ENCODE assay signal across 17 cellular contexts in the genomic region with DNA sequence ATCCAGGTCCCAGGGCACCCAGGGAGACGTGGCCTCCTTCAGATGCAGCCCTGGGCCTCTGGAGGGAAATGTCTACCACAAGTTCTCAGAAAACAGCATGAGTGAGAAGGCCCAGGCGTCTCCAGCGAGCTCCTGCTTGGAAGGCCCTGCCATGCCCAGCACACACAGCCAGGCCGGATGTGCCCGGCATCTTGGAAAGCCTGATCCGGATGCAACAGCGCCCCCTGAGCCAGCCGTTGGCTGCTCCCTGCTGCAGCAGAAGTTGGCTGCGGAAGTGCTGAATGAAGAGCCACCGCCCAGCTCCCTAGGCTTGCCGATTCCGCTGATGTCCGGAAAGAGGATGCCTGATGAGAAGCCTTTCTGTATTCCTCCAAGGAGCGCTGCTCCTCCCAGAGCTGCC. TPM values are rescaled to one million over a fixed set of nuclear protein-coding genes. Genes with fewer than 3 reads are reported as not detected.
DNase-seq lines count a peak whose midpoint lies in the region; FAIRE-seq and TF ChIP-seq lines count a peak whose summit lies in the region.
"Had no signal": no experiment of that assay in that cellular context is flagged by ENCODE, and none has a peak within 500 bp of the region (broad histone marks: within the 10 kb centered on the region; RNA-seq: fewer than 3 reads in every experiment).

No MANE protein-coding gene starts in this region.

- intact Hi-C loops in testis (cut with DNase I; ENCODE audit: low total_unique reads) = no loop called here

- WGBS in H1 (ENCODE audit: extremely low coverage in 1 of 2, insufficient coverage in 1 of 2, insufficient read length in 1 of 2, insufficient replicate concordance in 2 of 2, low coverage in 1 of 2, low lambda C conversion rate in 2 of 2, missing lambda C conversion rate in 1 of 2), 2 experiments = 85% methylated on average over 14 of the region's 14 CpGs; no CpG with 5 or more reads in 1 of the 2 experiments
- WGBS in testis, 2 donors = 68 to 76% methylated on average over 4 to 14 of the region's 14 CpGs

- H3K79me2 ChIP-seq in H1 (ENCODE audit: control insufficient read depth in 1 of 2, insufficient read depth in 2 of 2, low read length in 2 of 2) = no peaks in the 10 kb centered on the region

- H3K9me3 ChIP-seq in H1 (ENCODE audit: insufficient read depth in 2 of 2, low read depth in 1 of 2, low read length in 1 of 2) = peaks cover 7 to 40% of the 10 kb centered on the region in 2 experiments; a peak in 2 of 4 replicates
- H3K9me3 ChIP-seq in testis = no peaks in the 10 kb centered on the region

- no peak overlapping the region for H3K18ac ChIP-seq in H1 (ENCODE audit: extremely low read depth, low read length)

- H2BK15ac ChIP-seq in H1 (ENCODE audit: low read length) = no peak overlapping the region

- TF ChIP-seq RAD21 in H1 (IDR thresholded peaks at IDR 0.05 in 1 of 2, conservative IDR thresholded peaks at IDR 0.05 in 1 of 2; ENCODE audit: low read depth in 2 of 2, low read length in 2 of 2) = peak; percentile 52 to 68

- no peak overlapping the region for H3K23ac ChIP-seq in H1 (ENCODE audit: insufficient read length)

- no peak overlapping the region for H2AK5ac ChIP-seq in H1 (ENCODE audit: low read depth, low read length)

- H4K20me1 ChIP-seq in H1 (replicated peaks in 1 of 2; ENCODE audit: control insufficient read depth in 1 of 2, insufficient read depth in 2 of 2, low read length in 2 of 2) = no peaks in the 10 kb centered on the region

- H3K27ac ChIP-seq in H1 (ENCODE audit: low read depth, low read length) = no peak overlapping the region
- no peak overlapping the region for H3K27ac ChIP-seq in testis

- no peak overlapping the region for H3K9ac ChIP-seq in H1 (replicated peaks in 1 of 4; ENCODE audit: extremely low read depth in 1 of 4, low read depth in 3 of 4, low read length in 3 of 4)

- TF ChIP-seq CTCF in H1 (IDR thresholded peaks at IDR 0.05; ENCODE audit: control extremely low read depth in 1 of 3, insufficient read depth in 1 of 3, low read depth in 1 of 3, low read length in 3 of 3) (peak; percentile 51 to 65 (median 60)), testis (IDR thresholded peaks at IDR 0.05) (no peak)

- no peak overlapping the region for H2BK120ac ChIP-seq in H1 (replicated peaks; ENCODE audit: low read depth, low read length)

- no peak overlapping the region for H4K91ac ChIP-seq in H1 (replicated peaks; ENCODE audit: insufficient read length, low read length)

- H3K4me3 ChIP-seq in H1 (ENCODE audit: extremely low read depth in 1 of 4, insufficient read depth in 2 of 4, low read depth in 3 of 4, low read length in 4 of 4) (no peak overlapping the region), testis (peak overlapping the region; percentile 47 to 56)

- no peaks in the 10 kb centered on the region for H3K27me3 ChIP-seq in H1 (replicated peaks in 1 of 4; ENCODE audit: control insufficient read depth in 3 of 4, extremely low read depth in 1 of 4, insufficient read depth in 3 of 4, low read length in 3 of 4)
- no peaks in the 10 kb centered on the region for H3K27me3 ChIP-seq in testis

- H2AFZ ChIP-seq in H1 (ENCODE audit: low read length) = no peak overlapping the region

- peak; percentile 1 for DNase-seq in NCI-H748 (lab: John Stamatoyannopoulos, UW; ENCODE audit: unreplicated experiment)
- DNase-seq in NCI-H748 treated with DMSO at 0.1 percent for 48 hours (lab: John Stamatoyannopoulos, UW) = no peak
- peak; percentile 13 for DNase-seq in HT1080 (ENCODE audit: low read depth)
- DNase-seq in H1 (ENCODE audit: low read depth in 1 of 2, low spot score in 2 of 2) = peak in 1 of 2 experiments; percentile 75
- peak; percentile 63 for DNase-seq in testis
- DNase-seq in A172 (ENCODE audit: low spot score) = no peak
- no peak for DNase-seq in UCSD-AML1 (lab: John Stamatoyannopoulos, UW; ENCODE audit: unreplicated experiment)
- no peak for DNase-seq in islet precursor cell
- DNase-seq: DMS153, KG1, NCI-H146, NCI-H2081, NCI-H2227 treated with DMSO at 0.1 percent for 48 hours, NCI-H524 had no signal

- no peak for TF ChIP-seq EP300 in H1 (IDR thresholded peaks at IDR 0.05; ENCODE audit: borderline replicate concordance in 1 of 2, low read depth in 2 of 2, low read length in 2 of 2)

- no peak for TF ChIP-seq POLR2A in H1 (IDR thresholded peaks at IDR 0.05; ENCODE audit: control extremely low read depth in 1 of 2, low read depth in 2 of 2, low read length in 2 of 2)
- no peak for TF ChIP-seq POLR2A in testis (IDR thresholded peaks at IDR 0.05)

- H4K8ac ChIP-seq in H1 (ENCODE audit: extremely low read depth, insufficient read depth, low read length) = peak overlapping the region; percentile 31; the same call in 1 of the 2 replicates

- H4K5ac ChIP-seq in H1 (ENCODE audit: insufficient read length, low read depth, low read length) = no peak overlapping the region

- no peak overlapping the region for H3K4ac ChIP-seq in H1 (replicated peaks; ENCODE audit: insufficient read length, low read depth, low read length)

- H2BK20ac ChIP-seq in H1 (ENCODE audit: low read length) = no peak overlapping the region

- H3K4me1 ChIP-seq in H1 (replicated peaks in 1 of 4; ENCODE audit: control insufficient read depth in 3 of 4, insufficient read depth in 4 of 4, low read length in 3 of 4) (no peaks in the 10 kb centered on the region), testis (no peaks in the 10 kb centered on the region)

- CTCF ChIA-PET in H1 (lab: Charles Lee; ENCODE audit: partially characterized antibody) = interaction anchor here (0.6 to 1.4 kb wide), 10 partner anchors 8 to 177 kb away, joined by 3 to 5 read pairs (median 3); no protein-coding TSS in a partner anchor

- POLR2A ChIA-PET in H1 (lab: Charles Lee; ENCODE audit: partially characterized antibody) = no interaction called here

- H2BK5ac ChIP-seq in H1 (ENCODE audit: low read depth, low read length) = no peak overlapping the region

- H2BK12ac ChIP-seq in H1 (ENCODE audit: low read depth, low read length) = no peak overlapping the region

- no peaks in the 10 kb centered on the region for H3K23me2 ChIP-seq in H1 (ENCODE audit: low read depth, low read length)

- H3K36me3 ChIP-seq in H1 (ENCODE audit: control insufficient read depth in 2 of 4, insufficient read depth in 4 of 4, low read length in 3 of 4) (no peaks in the 10 kb centered on the region), testis (ENCODE audit: low read depth, missing control alignments) (no peaks in the 10 kb centered on the region)

- H3K79me1 ChIP-seq in H1 (ENCODE audit: low read depth, low read length) = no peaks in the 10 kb centered on the region

- no peak for FAIRE-seq in H1 (lab: Jason Lieb, UNC)

- no peak overlapping the region for H3K4me2 ChIP-seq in H1 (ENCODE audit: insufficient read depth in 1 of 2, low read depth in 2 of 2, low read length in 2 of 2)

- no peak overlapping the region for H3K56ac ChIP-seq in H1 (replicated peaks; ENCODE audit: insufficient read length, low read depth, low read length)

- H3K14ac ChIP-seq in H1 (ENCODE audit: insufficient read length) = no peak overlapping the region

TF ChIP-seq in H1, 55 proteins besides CTCF, POLR2A, EP300 and RAD21:
- TF ChIP-seq HDAC2 (IDR thresholded peaks at IDR 0.05; ENCODE audit: borderline replicate concordance in 1 of 2, low read depth in 2 of 2, low read length in 2 of 2) = no peak
- TF ChIP-seq, protein P1, sequence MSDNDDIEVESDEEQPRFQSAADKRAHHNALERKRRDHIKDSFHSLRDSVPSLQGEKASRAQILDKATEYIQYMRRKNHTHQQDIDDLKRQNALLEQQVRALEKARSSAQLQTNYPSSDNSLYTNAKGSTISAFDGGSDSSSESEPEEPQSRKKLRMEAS (IDR thresholded peaks at IDR 0.05) = 0 out of 2 replicates have a peak, but pooled peaks have one; percentile 14

RNA-seq across cellular contexts. Expression of a gene that starts 0.9 kb away (rescaled TPM):
- total RNA-seq in HT1080 (2014; rRNA removed; shearing (Covaris generic)) = not detected in 2 replicates
- polyA plus RNA-seq in HT1080 (2015; cell fraction: cytosol; rRNA removed) = not detected in 2 replicates
- polyA plus RNA-seq in HT1080 (2015; cell fraction: nucleus; rRNA removed) = 0.05 TPM in 1 of 2 replicates, not detected in the other
- total RNA-seq in H1 (2021; fragmentation: NEBNext Ultra II Directional; extraction: Animal tissue kit (Norgen Biotek cat#: 25700)) = 0.07 TPM in 1 of 2 replicates, not detected in the other
- polyA plus RNA-seq in H1 (2011; rRNA removed) (0.06 and 0.08 TPM in 2 replicates), testis (ENCODE audit: insufficient read depth, low read depth, low replicate concordance) (5.3 TPM)
- polyA plus RNA-seq in H1 (2011; cell fraction: cytosol; rRNA removed) = 0.09 TPM
- polyA plus RNA-seq in H1 (2011; cell fraction: nucleus; rRNA removed) = 0.44 TPM
- polyA plus RNA-seq in H1 (2012, experiment 1 of 2) = 0.11 to 0.19 TPM (median 0.15 TPM) in 4 replicates
- polyA plus RNA-seq in H1 (2012, experiment 2 of 2) = not detected
- 0.06 TPM for polyA plus RNA-seq in H1 (2013, experiment 1 of 2)
- polyA plus RNA-seq in H1 (2013, experiment 2 of 2) = 0.04 TPM
- polyA minus RNA-seq in H1 (2011; rRNA and poly(A)+ RNA removed) = 0.28 and 0.29 TPM in 2 replicates
- not detected for polyA minus RNA-seq in H1 (2011; cell fraction: cytosol; rRNA and poly(A)+ RNA removed)
- polyA minus RNA-seq in H1 (2011; cell fraction: nucleus; rRNA and poly(A)+ RNA removed) = 0.90 TPM
- total RNA-seq in testis = 10 to 100 TPM in 1 of 2 donors, 1 to 10 TPM in 1; 8.6 to 14.6 TPM
- total RNA-seq in A172 (2014; rRNA removed; shearing (Covaris generic)) = not detected in 2 replicates
- total RNA-seq: A673, Right ventricle myocardium inferior had no signal
- polyA plus RNA-seq: CD14-positive monocyte had no signal

Comparison
In these comparisons a context has a peak if more than half of its experiments do, and no peak if none do; other contexts are left out.
1. DNase-seq: peak in NCI-H748 (single experiment), HT1080 (single experiment) and testis (single experiment); none in NCI-H748 treated with DMSO at 0.1 percent for 48 hours (single experiment), A172 (single experiment), UCSD-AML1 (single experiment) and islet precursor cell (single experiment).
2. H3K4me3 ChIP-seq: peak in testis (2 of 2); none in H1 (0 of 4).
3. CTCF ChIP-seq: peak in H1 (3 of 3); none in testis (0 of 3).